ENCODE assay signal across 38 cellular contexts in genomic region chr3:80307844-80308243, GRCh38.
"Had no signal": no experiment of that assay in that cellular context is flagged by ENCODE, and none has a peak within 500 bp of the region (broad histone marks: within the 10 kb centered on the region; RNA-seq: fewer than 3 reads in every experiment).

No MANE protein-coding gene starts in this region.

- H3K36me3 ChIP-seq: adrenal gland, colonic mucosa, gastrocnemius medialis, ovary, tibial artery, upper lobe of right lung had no signal

- H3K4me1 Mint-ChIP-seq: activated CD4-positive, alpha-beta T cell treated with anti-CD3 and anti-CD28 coated beads, Interleukin-2, amount 10 ng/mL, durations not matched to agents 24 days and 14 days; activated naive CD8-positive, alpha-beta T cell treated with anti-CD3 and anti-CD28 coated beads for 36 hours; immature natural killer cell; naive B cell; nephron progenitor cell; stimulated activated memory B cell treated with anti-CD40 and anti-IgM and Interleukin-4, amounts not matched to agents 10 μg/mL and 1 μg/mL and 100 μg/mL, for 72 hours; stimulated activated naive CD8-positive, alpha-beta T cell treated with anti-CD3 and anti-CD28 coated beads, Interleukin-15, amount 100 ng/mL, for 72 hours had no signal

- H3K36me3 Mint-ChIP-seq: activated CD4-positive, alpha-beta memory T cell treated with anti-CD3 and anti-CD28 coated beads for 36 hours; activated naive CD8-positive, alpha-beta T cell treated with anti-CD3 and anti-CD28 coated beads for 36 hours; mesothelial cell of epicardium; naive B cell; stimulated activated memory B cell treated with anti-CD40 and anti-IgM and Interleukin-4, amounts not matched to agents 10 μg/mL and 1 μg/mL and 100 μg/mL, for 72 hours had no signal

- H3K27me3 ChIP-seq: adrenal gland, body of pancreas, colonic mucosa, gastrocnemius medialis, ovary, tibial artery, upper lobe of right lung had no signal

- H3K27me3 Mint-ChIP-seq: activated CD4-positive, alpha-beta memory T cell treated with anti-CD3 and anti-CD28 coated beads for 36 hours; activated CD4-positive, alpha-beta T cell treated with anti-CD3 and anti-CD28 coated beads, Interleukin-2, amount 10 ng/mL, durations not matched to agents 24 days and 14 days; activated naive CD8-positive, alpha-beta T cell treated with anti-CD3 and anti-CD28 coated beads for 36 hours; naive B cell; progenitor cell of endocrine pancreas; stimulated activated memory B cell treated with anti-CD40 and anti-IgM and Interleukin-4, amounts not matched to agents 10 μg/mL and 1 μg/mL and 100 μg/mL, for 72 hours; stimulated activated naive CD8-positive, alpha-beta T cell treated with anti-CD3 and anti-CD28 coated beads, Interleukin-15, amount 100 ng/mL, for 72 hours had no signal

- H3K27ac ChIP-seq: adrenal gland, body of pancreas, colonic mucosa, gastrocnemius medialis, ovary, skin epidermis, tibial artery, upper lobe of right lung, VCaP had no signal

- H3K4me3 Mint-ChIP-seq: activated CD4-positive, alpha-beta memory T cell treated with anti-CD3 and anti-CD28 coated beads for 36 hours; activated CD4-positive, alpha-beta T cell treated with anti-CD3 and anti-CD28 coated beads, Interleukin-2, amount 10 ng/mL, durations not matched to agents 24 days and 14 days; activated naive CD4-positive, alpha-beta T cell treated with anti-CD3 and anti-CD28 coated beads for 36 hours; activated naive CD8-positive, alpha-beta T cell treated with anti-CD3 and anti-CD28 coated beads for 36 hours; activated T-helper 1 cell treated with anti-CD3 and anti-CD28 coated beads, Interleukin-12 subunit alpha, Interleukin-12 subunit beta, Interleukin-2, Interleukin-4 antibody, amounts not matched to agents 30 ng/mL and 10 ng/mL and 1 ng/mL, durations not matched to agents 14 hours and 24 hours and 36 hours; immature natural killer cell; mesothelial cell of epicardium; naive B cell; nephron progenitor cell; stimulated activated memory B cell treated with anti-CD40 and anti-IgM and Interleukin-4, amounts not matched to agents 10 μg/mL and 1 μg/mL and 100 μg/mL, for 72 hours; stimulated activated naive CD8-positive, alpha-beta T cell treated with anti-CD3 and anti-CD28 coated beads, Interleukin-15, amount 100 ng/mL, for 72 hours; T-helper 2 cell treated with Interferon-gamma antibody and Interleukin-4, amounts not matched to agents 5 μg/mL and 100 μg/mL, for 36 hours had no signal

- H3K9me3 ChIP-seq: adrenal gland, body of pancreas, colonic mucosa, gastrocnemius medialis, ovary, tibial artery, upper lobe of right lung had no signal

- ATAC-seq: body of pancreas; gastrocnemius medialis; left colon; sciatic nerve; stimulated activated memory B cell treated with anti-CD40 and anti-IgM and Interleukin-4, amounts not matched to agents 10 μg/mL and 1 μg/mL and 100 μg/mL, for 72 hours; stimulated activated naive CD8-positive, alpha-beta T cell treated with anti-CD3 and anti-CD28 coated beads, Interleukin-15, amount 100 ng/mL, for 72 hours; upper lobe of right lung had no signal

- FAIRE-seq: kidney had no signal

- DNase-seq: activated CD4-positive, alpha-beta memory T cell treated with anti-CD3 and anti-CD28 coated beads for 36 hours; activated CD4-positive, alpha-beta T cell treated with anti-CD3 and anti-CD28 coated beads, Interleukin-2, amount 10 ng/mL, durations not matched to agents 24 days and 14 days; activated CD4-positive, CD25-positive, alpha-beta regulatory T cell treated with anti-CD3 and anti-CD28 coated beads, Interleukin-2, amount 50 U/mL, for 72 hours; activated CD8-positive, alpha-beta memory T cell treated with anti-CD3 and anti-CD28 coated beads, Interleukin-2, amount 50 U/mL, for 4 hours; activated effector memory CD4-positive, alpha-beta T cell treated with anti-CD3 and anti-CD28 coated beads, Interleukin-2, amount 50 U/mL, for 16 hours; activated naive CD4-positive, alpha-beta T cell treated with anti-CD3 and anti-CD28 coated beads for 36 hours; activated naive CD8-positive, alpha-beta T cell treated with anti-CD3 and anti-CD28 coated beads for 36 hours; activated T-cell treated with anti-CD3 and anti-CD28 coated beads, Interleukin-2, amount 50 U/mL, for 1 hour; adrenal gland; aorta; body of pancreas; cerebellar nuclear complex; colonic mucosa; effector CD8-positive, alpha-beta T cell; erythroblast; gastrocnemius medialis; glutamatergic neuron; immature natural killer cell; kidney; left colon; mammary epithelial cell; naive B cell; nephron progenitor cell; ovary; stimulated activated CD4-positive, alpha-beta T cell treated with anti-CD3 and anti-CD28 coated beads, Interleukin-4, amount 100 ng/mL, for 4 hours; stimulated activated CD8-positive, alpha-beta memory T cell treated with anti-CD3 and anti-CD28 coated beads, Interleukin-4, amount 100 ng/mL, for 48 hours; stimulated activated naive CD8-positive, alpha-beta T cell treated with anti-CD3 and anti-CD28 coated beads, Interleukin-15, amount 100 ng/mL, for 72 hours; substantia nigra; tibial artery; upper lobe of right lung had no signal

- H3K4me3 ChIP-seq: adrenal gland, body of pancreas, colonic mucosa, gastrocnemius medialis, ovary, skin epidermis, tibial artery, upper lobe of right lung had no signal

- H3K4me1 ChIP-seq: adrenal gland, body of pancreas, colonic mucosa, gastrocnemius medialis, tibial artery, upper lobe of right lung had no signal

- H3K9me3 Mint-ChIP-seq: nephron progenitor cell; stimulated activated memory B cell treated with anti-CD40 and anti-IgM and Interleukin-4, amounts not matched to agents 10 μg/mL and 1 μg/mL and 100 μg/mL, for 72 hours had no signal

- H3K27ac Mint-ChIP-seq: activated CD4-positive, alpha-beta memory T cell treated with anti-CD3 and anti-CD28 coated beads for 36 hours; activated CD4-positive, alpha-beta T cell treated with anti-CD3 and anti-CD28 coated beads, Interleukin-2, amount 10 ng/mL, durations not matched to agents 24 days and 14 days; activated naive CD4-positive, alpha-beta T cell treated with anti-CD3 and anti-CD28 coated beads for 36 hours; activated naive CD8-positive, alpha-beta T cell treated with anti-CD3 and anti-CD28 coated beads for 36 hours; activated T-helper 1 cell treated with anti-CD3 and anti-CD28 coated beads, Interleukin-12 subunit alpha, Interleukin-12 subunit beta, Interleukin-2, Interleukin-4 antibody, amounts not matched to agents 30 ng/mL and 10 ng/mL and 1 ng/mL, durations not matched to agents 14 hours and 24 hours and 36 hours; immature natural killer cell; mesothelial cell of epicardium; naive B cell; nephron progenitor cell; progenitor cell of endocrine pancreas; stimulated activated memory B cell treated with anti-CD40 and anti-IgM and Interleukin-4, amounts not matched to agents 10 μg/mL and 1 μg/mL and 100 μg/mL, for 72 hours; T-helper 2 cell treated with Interferon-gamma antibody and Interleukin-4, amounts not matched to agents 5 μg/mL and 100 μg/mL, for 36 hours had no signal
